Comparison of ENCODE assay signal across 15 cellular contexts in the genomic region with DNA sequence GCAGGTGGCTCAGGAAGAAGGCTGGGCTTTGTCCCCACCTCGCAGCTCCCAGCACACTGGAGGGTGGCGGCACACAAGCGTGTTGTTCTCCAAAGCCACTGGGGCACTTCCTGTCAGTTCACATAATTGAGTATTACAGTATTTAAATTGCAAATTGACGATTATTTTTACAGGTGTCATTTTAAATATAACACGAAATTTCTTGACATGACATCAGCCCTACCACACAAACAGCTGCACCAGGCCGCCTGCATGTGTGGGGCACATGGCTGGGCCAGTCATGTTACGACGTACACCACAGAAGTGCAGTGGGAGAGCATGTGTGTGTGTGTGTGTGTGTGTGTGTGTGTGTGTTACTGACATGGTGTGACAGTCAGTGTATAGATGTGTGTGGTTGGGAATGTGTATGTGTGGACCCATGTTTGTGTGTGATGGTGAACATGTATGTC.
"Had no signal": no experiment of that assay in that cellular context is flagged by ENCODE, and none has a peak within 500 bp of the region (broad histone marks: within the 10 kb centered on the region; RNA-seq: fewer than 3 reads in every experiment).

No MANE protein-coding gene starts in this region.

- H3K36me3 Mint-ChIP-seq: natural killer cell had no signal

- H3K36me3 ChIP-seq: ascending aorta, cardiac muscle cell, colonic mucosa, esophagus squamous epithelium, lower lobe of right lung, suprapubic skin had no signal

- H3K9me3 ChIP-seq: ascending aorta, colonic mucosa, esophagus squamous epithelium, lower lobe of right lung, suprapubic skin had no signal

- H3K4me1 ChIP-seq: colonic mucosa, esophagus squamous epithelium, lower lobe of right lung, suprapubic skin had no signal

- H3K27me3 Mint-ChIP-seq: activated naive CD8-positive, alpha-beta T cell treated with anti-CD3 and anti-CD28 coated beads, Interleukin-2, amount 50 U/mL, for 24 hours had no signal

- DNase-seq: activated CD8-positive, alpha-beta memory T cell treated with anti-CD3 and anti-CD28 coated beads, Interleukin-2, amount 50 U/mL, for 4 hours; colonic mucosa; esophagus squamous epithelium; left cardiac atrium; lower lobe of right lung; natural killer cell; stimulated activated naive CD4-positive, alpha-beta T cell; T1000 had no signal

- H3K27me3 ChIP-seq: ascending aorta, colonic mucosa, esophagus squamous epithelium, suprapubic skin had no signal

- H3K27ac Mint-ChIP-seq: activated CD4-positive, alpha-beta T cell treated with anti-CD3 and anti-CD28 coated beads for 36 hours; activated CD8-positive, alpha-beta T cell treated with anti-CD3 and anti-CD28 coated beads for 36 hours; activated naive CD8-positive, alpha-beta T cell treated with anti-CD3 and anti-CD28 coated beads, Interleukin-2, amount 50 U/mL, for 24 hours; natural killer cell had no signal

- H3K4me3 ChIP-seq: ascending aorta, cardiac muscle cell, colonic mucosa, esophagus squamous epithelium, lower lobe of right lung, suprapubic skin had no signal

- H3K4me3 Mint-ChIP-seq: activated CD4-positive, alpha-beta T cell treated with anti-CD3 and anti-CD28 coated beads for 36 hours; activated CD8-positive, alpha-beta T cell treated with anti-CD3 and anti-CD28 coated beads for 36 hours; activated naive CD8-positive, alpha-beta T cell treated with anti-CD3 and anti-CD28 coated beads, Interleukin-2, amount 50 U/mL, for 24 hours; natural killer cell had no signal

- H3K27ac ChIP-seq: colonic mucosa, esophagus squamous epithelium, lower lobe of right lung, suprapubic skin, VCaP had no signal

- H3K4me1 Mint-ChIP-seq: activated CD4-positive, alpha-beta T cell treated with anti-CD3 and anti-CD28 coated beads for 36 hours; activated naive CD8-positive, alpha-beta T cell treated with anti-CD3 and anti-CD28 coated beads, Interleukin-2, amount 50 U/mL, for 24 hours; natural killer cell had no signal

- ATAC-seq: activated CD4-positive, alpha-beta T cell treated with anti-CD3 and anti-CD28 coated beads for 36 hours; activated CD8-positive, alpha-beta T cell treated with anti-CD3 and anti-CD28 coated beads for 36 hours; natural killer cell had no signal

- H3K9me3 Mint-ChIP-seq: activated CD8-positive, alpha-beta T cell treated with anti-CD3 and anti-CD28 coated beads for 36 hours; activated naive CD8-positive, alpha-beta T cell treated with anti-CD3 and anti-CD28 coated beads, Interleukin-2, amount 50 U/mL, for 24 hours; natural killer cell had no signal
